In genomic region chr19:29941828-29942403, GRCh38 we compare ENCODE assay signal across 8 cellular contexts. TPM values are rescaled to one million over a fixed set of nuclear protein-coding genes. Genes with fewer than 3 reads are reported as not detected.
DNase-seq lines count a peak whose midpoint lies in the region; ATAC-seq lines count a peak whose summit lies in the region.

Gene URI1, plus strand, starts transcription at chr19:29942239. Its CDS starts 309 bp downstream, at chr19:29942548.

- peaks cover 0 to 2% (median 0%) of the 10 kb centered on the region in 3 donors for H3K9me3 Mint-ChIP-seq in IgD-negative memory B cell

- peak; percentile 92 for ATAC-seq in GM21528 (IDR thresholded peaks at IDR 0.05; ENCODE audit: low FRiP score, unreplicated experiment)

- H3K4me3 ChIP-seq in esophagus (ENCODE audit: low read depth in 1 of 2, low read length in 2 of 2), result peak within 1 kb of the TSS; percentile 84 to 98
- H3K4me3 ChIP-seq in muscle layer of duodenum (ENCODE audit: low read depth in 1 of 2, low read length in 2 of 2), result peak within 1 kb of the TSS; percentile 88 to 91

- H3K4me1 ChIP-seq in esophagus (ENCODE audit: control insufficient read depth in 2 of 2, insufficient read depth in 2 of 2, low read length in 1 of 2) (peaks cover 0 to 2% of the 10 kb centered on the region in 2 donors), muscle layer of duodenum (ENCODE audit: control insufficient read depth in 1 of 2, insufficient read depth in 2 of 2, low read length in 2 of 2) (peaks cover 0 to 14% of the 10 kb centered on the region in 2 donors)

- peak within 1 kb of the TSS; percentile 67 to 91 (median 90) for H3K27ac Mint-ChIP-seq in IgD-negative memory B cell

- H3K36me3 ChIP-seq in esophagus (ENCODE audit: control insufficient read depth in 2 of 2, insufficient read depth in 2 of 2, low read length in 1 of 2) (no peaks in the 10 kb centered on the region), muscle layer of duodenum (ENCODE audit: control insufficient read depth in 1 of 2, insufficient read depth in 2 of 2, low read length in 2 of 2) (no peaks in the 10 kb centered on the region)

- no peaks in the 10 kb centered on the region for H3K9me3 ChIP-seq in esophagus (ENCODE audit: control insufficient read depth in 2 of 2, insufficient read depth in 1 of 2, low read depth in 1 of 2, low read length in 1 of 2)
- H3K9me3 ChIP-seq in muscle layer of duodenum (ENCODE audit: control insufficient read depth in 1 of 2, low read length in 2 of 2), result no peaks in the 10 kb centered on the region

- peaks cover 5% of the 10 kb centered on the region for H3K27me3 Mint-ChIP-seq in IgD-negative memory B cell

- H3K27me3 ChIP-seq in esophagus (ENCODE audit: control insufficient read depth in 1 of 2, insufficient read depth in 2 of 2, low read length in 2 of 2), result no peaks in the 10 kb centered on the region
- no peaks in the 10 kb centered on the region for H3K27me3 ChIP-seq in muscle layer of duodenum (ENCODE audit: low read depth, low read length)

- peak; percentile 95 for DNase-seq in DMS 273 (lab: John Stamatoyannopoulos, UW; ENCODE audit: unreplicated experiment)
- DNase-seq in OCI-M2 (lab: John Stamatoyannopoulos, UW; ENCODE audit: unreplicated experiment), result peak; percentile 100
- peak; percentile 96 for DNase-seq in activated T-cell treated with anti-CD3 and anti-CD28 coated beads for 48 hours (ENCODE audit: low read depth)
- DNase-seq in stimulated activated CD8-positive, alpha-beta memory T cell treated with anti-CD3 and anti-CD28 coated beads, Interleukin-7, amount 100 ng/mL, for 1 hour (ENCODE audit: low read depth in 2 of 2), result peak; percentile 91 to 93

- peak within 1 kb of the TSS; percentile 90 to 98 (median 95) for H3K4me3 Mint-ChIP-seq in IgD-negative memory B cell

- 0 to 1% methylated on average over 45 to 59 of the region's 59 CpGs for WGBS in esophagus, 2 donors

- H3K36me3 Mint-ChIP-seq in IgD-negative memory B cell, result no peaks in the 10 kb centered on the region

- H3K27ac ChIP-seq in esophagus (ENCODE audit: low read depth in 2 of 2, low read length in 1 of 2), result peak within 1 kb of the TSS; percentile 85 to 86
- H3K27ac ChIP-seq in muscle layer of duodenum (ENCODE audit: low read length), result peak within 1 kb of the TSS; percentile 71

- H3K4me1 Mint-ChIP-seq in IgD-negative memory B cell, result peaks cover 22 to 26% (median 24%) of the 10 kb centered on the region in 3 donors

RNA-seq across cellular contexts. Expression of gene URI1, which starts in this region (rescaled TPM):
- polyA plus RNA-seq in IgD-negative memory B cell, result 9.8 TPM
- 10 to 100 TPM; 12.7 to 25.8 TPM for polyA plus RNA-seq in esophagus

Comparison
In these comparisons a context has a peak if more than half of its experiments do, and no peak if none do; other contexts are left out.
1. Peak in every context shown above with its lines: DNase-seq, ATAC-seq, H3K4me3 ChIP-seq and H3K27ac ChIP-seq.